1 cellular context compared by ENCODE assay signal in genomic region chr6:1802495-1803395, GRCh38.
TF ChIP-seq lines count a peak whose summit lies in the region.

No MANE protein-coding gene starts in this region.

TF ChIP-seq in HEK293, 187 proteins besides CTCF, POLR2A, EP300 and RAD21 (continued from another document):
- TF ChIP-seq, protein P1, sequence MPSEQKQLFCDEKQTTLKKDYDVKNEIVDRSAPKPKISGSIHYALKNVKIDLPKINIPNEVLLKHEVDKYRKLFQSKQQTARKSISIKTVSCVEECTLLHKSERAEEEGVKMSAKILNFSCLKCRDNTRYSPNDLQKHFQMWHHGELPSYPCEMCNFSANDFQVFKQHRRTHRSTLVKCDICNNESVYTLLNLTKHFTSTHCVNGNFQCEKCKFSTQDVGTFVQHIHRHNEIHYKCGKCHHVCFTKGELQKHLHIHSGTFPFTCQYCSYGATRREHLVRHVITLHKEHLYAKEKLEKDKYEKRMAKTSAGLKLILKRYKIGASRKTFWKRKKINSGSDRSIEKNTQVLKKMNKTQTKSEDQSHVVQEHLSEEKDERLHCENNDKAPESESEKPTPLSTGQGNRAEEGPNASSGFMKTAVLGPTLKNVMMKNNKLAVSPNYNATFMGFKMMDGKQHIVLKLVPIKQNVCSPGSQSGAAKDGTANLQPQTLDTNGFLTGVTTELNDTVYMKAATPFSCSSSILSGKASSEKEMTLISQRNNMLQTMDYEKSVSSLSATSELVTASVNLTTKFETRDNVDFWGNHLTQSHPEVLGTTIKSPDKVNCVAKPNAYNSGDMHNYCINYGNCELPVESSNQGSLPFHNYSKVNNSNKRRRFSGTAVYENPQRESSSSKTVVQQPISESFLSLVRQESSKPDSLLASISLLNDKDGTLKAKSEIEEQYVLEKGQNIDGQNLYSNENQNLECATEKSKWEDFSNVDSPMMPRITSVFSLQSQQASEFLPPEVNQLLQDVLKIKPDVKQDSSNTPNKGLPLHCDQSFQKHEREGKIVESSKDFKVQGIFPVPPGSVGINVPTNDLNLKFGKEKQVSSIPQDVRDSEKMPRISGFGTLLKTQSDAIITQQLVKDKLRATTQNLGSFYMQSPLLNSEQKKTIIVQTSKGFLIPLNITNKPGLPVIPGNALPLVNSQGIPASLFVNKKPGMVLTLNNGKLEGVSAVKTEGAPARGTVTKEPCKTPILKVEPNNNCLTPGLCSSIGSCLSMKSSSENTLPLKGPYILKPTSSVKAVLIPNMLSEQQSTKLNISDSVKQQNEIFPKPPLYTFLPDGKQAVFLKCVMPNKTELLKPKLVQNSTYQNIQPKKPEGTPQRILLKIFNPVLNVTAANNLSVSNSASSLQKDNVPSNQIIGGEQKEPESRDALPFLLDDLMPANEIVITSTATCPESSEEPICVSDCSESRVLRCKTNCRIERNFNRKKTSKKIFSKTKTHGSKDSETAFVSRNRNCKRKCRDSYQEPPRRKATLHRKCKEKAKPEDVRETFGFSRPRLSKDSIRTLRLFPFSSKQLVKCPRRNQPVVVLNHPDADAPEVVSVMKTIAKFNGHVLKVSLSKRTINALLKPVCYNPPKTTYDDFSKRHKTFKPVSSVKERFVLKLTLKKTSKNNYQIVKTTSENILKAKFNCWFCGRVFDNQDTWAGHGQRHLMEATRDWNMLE (tag by site-specific recombination; conservative IDR thresholded peaks at IDR 0.05; ENCODE audit: low read depth) = no peak
- TF ChIP-seq INSM2 (tag by site-specific recombination; IDR thresholded peaks at IDR 0.05) = no peak
- TF ChIP-seq ZNF146 (tag by site-specific recombination; IDR thresholded peaks at IDR 0.05) = no peak
- TF ChIP-seq ZXDB (tag by site-specific recombination; IDR thresholded peaks at IDR 0.05) = 0 out of 2 replicates have a peak, but pooled peaks have one; percentile 22
- TF ChIP-seq RBAK (tag by site-specific recombination; IDR thresholded peaks at IDR 0.05) = no peak
- TF ChIP-seq ATF2 (tag by site-specific recombination; IDR thresholded peaks at IDR 0.05; ENCODE audit: low read depth) = no peak
- TF ChIP-seq ZEB2 (tag by site-specific recombination; IDR thresholded peaks at IDR 0.05) = no peak
- TF ChIP-seq SP2 (tag by site-specific recombination; IDR thresholded peaks at IDR 0.05) = no peak
- peak; percentile 70 for TF ChIP-seq ZNF341 (tag by site-specific recombination; IDR thresholded peaks at IDR 0.05; ENCODE audit: low read depth)
- no peak; the same call in 1 of the 2 replicates for TF ChIP-seq ZNF2 (tag by site-specific recombination; IDR thresholded peaks at IDR 0.05)
- TF ChIP-seq, protein P2, sequence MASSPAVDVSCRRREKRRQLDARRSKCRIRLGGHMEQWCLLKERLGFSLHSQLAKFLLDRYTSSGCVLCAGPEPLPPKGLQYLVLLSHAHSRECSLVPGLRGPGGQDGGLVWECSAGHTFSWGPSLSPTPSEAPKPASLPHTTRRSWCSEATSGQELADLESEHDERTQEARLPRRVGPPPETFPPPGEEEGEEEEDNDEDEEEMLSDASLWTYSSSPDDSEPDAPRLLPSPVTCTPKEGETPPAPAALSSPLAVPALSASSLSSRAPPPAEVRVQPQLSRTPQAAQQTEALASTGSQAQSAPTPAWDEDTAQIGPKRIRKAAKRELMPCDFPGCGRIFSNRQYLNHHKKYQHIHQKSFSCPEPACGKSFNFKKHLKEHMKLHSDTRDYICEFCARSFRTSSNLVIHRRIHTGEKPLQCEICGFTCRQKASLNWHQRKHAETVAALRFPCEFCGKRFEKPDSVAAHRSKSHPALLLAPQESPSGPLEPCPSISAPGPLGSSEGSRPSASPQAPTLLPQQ (tag by site-specific recombination; IDR thresholded peaks at IDR 0.05) = 0 out of 2 replicates have a peak, but pooled peaks have one; percentile 30
- no peak for TF ChIP-seq ZNF423 (tag by site-specific recombination; IDR thresholded peaks at IDR 0.05)
- no peak for TF ChIP-seq ZNF133 (tag by site-specific recombination; IDR thresholded peaks at IDR 0.05)
- 0 out of 2 replicates have a peak, but pooled peaks have one; percentile 7 for TF ChIP-seq ZNF768 (tag by site-specific recombination; IDR thresholded peaks at IDR 0.05)
- no peak for TF ChIP-seq TCF7L2 (IDR thresholded peaks at IDR 0.05; ENCODE audit: borderline replicate concordance, low read depth, low read length)
- no peak for TF ChIP-seq ZNF112 (tag by site-specific recombination; IDR thresholded peaks at IDR 0.05)
- no peak for TF ChIP-seq ZNF555 (tag by site-specific recombination; conservative IDR thresholded peaks at IDR 0.05)
- TF ChIP-seq ZNF335 (tag by site-specific recombination; conservative IDR thresholded peaks at IDR 0.05) = peak; percentile 64
- TF ChIP-seq ZNF548 (tag by site-specific recombination; IDR thresholded peaks at IDR 0.05) = no peak
- TF ChIP-seq ZNF223 (tag by site-specific recombination; IDR thresholded peaks at IDR 0.05) = no peak
- peak; percentile 54; the same call in 1 of the 2 replicates for TF ChIP-seq GLIS1 (tag by site-specific recombination; IDR thresholded peaks at IDR 0.05)
- no peak for TF ChIP-seq PRDM2 (tag by site-specific recombination; IDR thresholded peaks at IDR 0.05; ENCODE audit: borderline replicate concordance)
- TF ChIP-seq ZNF626 (tag by site-specific recombination; IDR thresholded peaks at IDR 0.05) = no peak
- no peak for TF ChIP-seq ZNF837 (tag by site-specific recombination; IDR thresholded peaks at IDR 0.05)
- no peak for TF ChIP-seq EGR2 (tag by site-specific recombination; IDR thresholded peaks at IDR 0.05; ENCODE audit: low read depth)
- no peak for TF ChIP-seq MEIS1 (CRISPR knock-in tag; IDR thresholded peaks at IDR 0.05; ENCODE audit: borderline replicate concordance)
- TF ChIP-seq, protein P3, sequence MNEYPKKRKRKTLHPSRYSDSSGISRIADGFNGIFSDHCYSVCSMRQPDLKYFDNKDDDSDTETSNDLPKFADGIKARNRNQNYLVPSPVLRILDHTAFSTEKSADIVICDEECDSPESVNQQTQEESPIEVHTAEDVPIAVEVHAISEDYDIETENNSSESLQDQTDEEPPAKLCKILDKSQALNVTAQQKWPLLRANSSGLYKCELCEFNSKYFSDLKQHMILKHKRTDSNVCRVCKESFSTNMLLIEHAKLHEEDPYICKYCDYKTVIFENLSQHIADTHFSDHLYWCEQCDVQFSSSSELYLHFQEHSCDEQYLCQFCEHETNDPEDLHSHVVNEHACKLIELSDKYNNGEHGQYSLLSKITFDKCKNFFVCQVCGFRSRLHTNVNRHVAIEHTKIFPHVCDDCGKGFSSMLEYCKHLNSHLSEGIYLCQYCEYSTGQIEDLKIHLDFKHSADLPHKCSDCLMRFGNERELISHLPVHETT (tag by site-specific recombination; IDR thresholded peaks at IDR 0.05) = no peak
- TF ChIP-seq ZNF600 (tag by site-specific recombination; IDR thresholded peaks at IDR 0.05) = peak; percentile 94
- TF ChIP-seq, protein P4, sequence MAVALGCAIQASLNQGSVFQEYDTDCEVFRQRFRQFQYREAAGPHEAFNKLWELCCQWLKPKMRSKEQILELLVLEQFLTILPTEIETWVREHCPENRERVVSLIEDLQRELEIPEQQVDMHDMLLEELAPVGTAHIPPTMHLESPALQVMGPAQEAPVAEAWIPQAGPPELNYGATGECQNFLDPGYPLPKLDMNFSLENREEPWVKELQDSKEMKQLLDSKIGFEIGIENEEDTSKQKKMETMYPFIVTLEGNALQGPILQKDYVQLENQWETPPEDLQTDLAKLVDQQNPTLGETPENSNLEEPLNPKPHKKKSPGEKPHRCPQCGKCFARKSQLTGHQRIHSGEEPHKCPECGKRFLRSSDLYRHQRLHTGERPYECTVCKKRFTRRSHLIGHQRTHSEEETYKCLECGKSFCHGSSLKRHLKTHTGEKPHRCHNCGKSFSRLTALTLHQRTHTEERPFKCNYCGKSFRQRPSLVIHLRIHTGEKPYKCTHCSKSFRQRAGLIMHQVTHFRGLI (tag by site-specific recombination; IDR thresholded peaks at IDR 0.05) = peak; percentile 84
- no peak for TF ChIP-seq ZNF10 (tag by site-specific recombination; IDR thresholded peaks at IDR 0.05)
- TF ChIP-seq ZNF558 (tag by site-specific recombination; IDR thresholded peaks at IDR 0.05) = no peak
- TF ChIP-seq, protein P5, sequence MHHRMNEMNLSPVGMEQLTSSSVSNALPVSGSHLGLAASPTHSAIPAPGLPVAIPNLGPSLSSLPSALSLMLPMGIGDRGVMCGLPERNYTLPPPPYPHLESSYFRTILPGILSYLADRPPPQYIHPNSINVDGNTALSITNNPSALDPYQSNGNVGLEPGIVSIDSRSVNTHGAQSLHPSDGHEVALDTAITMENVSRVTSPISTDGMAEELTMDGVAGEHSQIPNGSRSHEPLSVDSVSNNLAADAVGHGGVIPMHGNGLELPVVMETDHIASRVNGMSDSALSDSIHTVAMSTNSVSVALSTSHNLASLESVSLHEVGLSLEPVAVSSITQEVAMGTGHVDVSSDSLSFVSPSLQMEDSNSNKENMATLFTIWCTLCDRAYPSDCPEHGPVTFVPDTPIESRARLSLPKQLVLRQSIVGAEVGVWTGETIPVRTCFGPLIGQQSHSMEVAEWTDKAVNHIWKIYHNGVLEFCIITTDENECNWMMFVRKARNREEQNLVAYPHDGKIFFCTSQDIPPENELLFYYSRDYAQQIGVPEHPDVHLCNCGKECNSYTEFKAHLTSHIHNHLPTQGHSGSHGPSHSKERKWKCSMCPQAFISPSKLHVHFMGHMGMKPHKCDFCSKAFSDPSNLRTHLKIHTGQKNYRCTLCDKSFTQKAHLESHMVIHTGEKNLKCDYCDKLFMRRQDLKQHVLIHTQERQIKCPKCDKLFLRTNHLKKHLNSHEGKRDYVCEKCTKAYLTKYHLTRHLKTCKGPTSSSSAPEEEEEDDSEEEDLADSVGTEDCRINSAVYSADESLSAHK (tag by site-specific recombination; IDR thresholded peaks at IDR 0.05) = no peak
- TF ChIP-seq ZNF660 (tag by site-specific recombination; IDR thresholded peaks at IDR 0.05) = no peak
TF ChIP-seq in HEK293: peak in this region for 21.
